In the genomic region with DNA sequence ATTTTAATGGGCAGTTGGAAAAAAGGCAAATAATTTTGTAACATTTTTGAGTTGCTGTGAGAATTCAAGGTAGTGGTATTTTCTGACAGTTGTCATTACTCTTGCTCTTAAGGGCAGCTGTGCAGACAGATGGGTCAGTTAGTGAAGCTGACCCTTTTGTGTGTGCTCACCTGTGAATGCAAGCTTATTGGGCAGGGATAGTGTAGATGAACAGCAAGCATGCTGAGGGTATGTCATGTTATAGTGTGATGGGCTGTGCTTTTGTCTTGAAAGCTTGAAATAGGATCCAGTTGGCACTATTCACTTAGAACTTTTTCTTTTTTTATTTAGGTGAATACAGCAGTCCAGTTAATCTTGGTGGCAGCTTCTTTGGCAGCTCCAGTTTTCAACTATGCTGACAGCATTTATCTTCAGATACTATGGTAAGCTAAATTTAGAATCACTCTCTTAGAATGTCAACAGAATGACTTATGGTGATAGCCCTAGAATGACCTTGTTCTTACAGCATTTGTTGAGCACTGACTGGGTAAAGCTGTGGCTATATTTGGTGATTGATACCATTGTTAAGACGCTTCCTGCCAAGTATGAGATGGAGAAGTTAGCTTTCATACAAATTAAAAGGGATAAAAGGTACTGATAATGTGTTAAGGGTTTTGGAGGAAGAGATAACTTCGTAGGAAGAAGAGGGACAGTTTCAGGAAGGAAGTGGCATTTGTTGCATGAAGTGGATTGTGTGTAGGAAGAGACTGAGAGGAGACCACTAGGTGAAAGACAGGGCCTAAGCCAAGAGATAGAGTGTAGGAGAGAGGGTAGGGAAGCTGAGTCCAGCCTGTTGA, we compare ENCODE assay signal across 13 cellular contexts. TPM values are rescaled to one million over a fixed set of nuclear protein-coding genes. Genes with fewer than 3 reads are reported as not detected.
DNase-seq lines count a peak whose midpoint lies in the region; ATAC-seq, FAIRE-seq and TF ChIP-seq lines count a peak whose summit lies in the region.
"Had no signal": no experiment of that assay in that cellular context is flagged by ENCODE, and none has a peak within 500 bp of the region (broad histone marks: within the 10 kb centered on the region; RNA-seq: fewer than 3 reads in every experiment).

No MANE protein-coding gene starts in this region.

- POLR2A ChIA-PET in A549 (lab: Yijun Ruan, JAX) = interaction anchor here (0.9 kb wide), 1 partner anchor 17 kb away, joined by 3 read pairs; no protein-coding TSS in a partner anchor

- H3K4me1 ChIP-seq in A549 (peaks cover 4% of the 10 kb centered on the region), astrocyte (ENCODE audit: insufficient read depth, low read length) (no peaks in the 10 kb centered on the region)

- peaks cover 9% of the 10 kb centered on the region for H3K79me2 ChIP-seq in astrocyte (ENCODE audit: insufficient read depth, low read length)

- peaks cover 37% of the 10 kb centered on the region for H3K36me3 ChIP-seq in astrocyte (ENCODE audit: insufficient read depth, low read length)

- H3K36me3 Mint-ChIP-seq in astrocyte (ENCODE audit: low read depth, unreplicated experiment) = peaks cover 8% of the 10 kb centered on the region

- FAIRE-seq in A549 (lab: Jason Lieb, UNC) (peak; percentile 23), GM12891 (lab: Jason Lieb, UNC) (no peak), astrocyte (lab: Jason Lieb, UNC) (no peak), islet of Langerhans (lab: Jason Lieb, UNC) (peak; percentile 91), D721Med (lab: Jason Lieb, UNC) (no peak)
- FAIRE-seq: keratinocyte had no signal

- H3K4me1 Mint-ChIP-seq in astrocyte (ENCODE audit: low read depth, unreplicated experiment) = peaks cover 12% of the 10 kb centered on the region

- H3K4me3 Mint-ChIP-seq in astrocyte (ENCODE audit: unreplicated experiment) = no peak overlapping the region

- ATAC-seq in A549 (no peak), GM18858 (IDR thresholded peaks at IDR 0.05; ENCODE audit: unreplicated experiment) (no peak), GM21360 (IDR thresholded peaks at IDR 0.05; ENCODE audit: unreplicated experiment) (no peak)

- no peaks in the 10 kb centered on the region for H3K27me3 ChIP-seq in astrocyte (ENCODE audit: insufficient read depth, low read length)

- no peak overlapping the region for H3K9ac ChIP-seq in astrocyte (ENCODE audit: low read length)

- no peak overlapping the region for H3K27ac Mint-ChIP-seq in astrocyte (ENCODE audit: unreplicated experiment)

- TF ChIP-seq RAD21 in A549 (conservative IDR thresholded peaks at IDR 0.05 in 1 of 2, IDR thresholded peaks at IDR 0.05 in 1 of 2) = no peak

- CTCF ChIA-PET in A549 (lab: Yijun Ruan, JAX) = interaction anchor here (0.6 to 1.5 kb wide), 8 partner anchors 8 to 1863 kb away, joined by 3 to 5 read pairs (median 4); no protein-coding TSS in a partner anchor

- no peak for TF ChIP-seq CTCF in A549 (IDR thresholded peaks at IDR 0.05)
- TF ChIP-seq CTCF in astrocyte (IDR thresholded peaks at IDR 0.05; ENCODE audit: insufficient read depth, low read depth, low read length) = no peak
- no peak for TF ChIP-seq CTCF in D721Med (IDR thresholded peaks at IDR 0.05; ENCODE audit: insufficient read depth, missing control alignments)

- 89% methylated on average over 2 of the region's 2 CpGs for WGBS in A549 (ENCODE audit: missing lambda C conversion rate)

- no peak overlapping the region for H2AFZ ChIP-seq in astrocyte (ENCODE audit: low read depth, low read length)

- H4K20me1 ChIP-seq in astrocyte (ENCODE audit: insufficient read depth, low read length) = peaks cover 48% of the 10 kb centered on the region

- H3K4me3 ChIP-seq in A549 (no peak overlapping the region), astrocyte (ENCODE audit: insufficient read depth, low read depth, low read length) (no peak overlapping the region)

- no peak overlapping the region for H3K4me2 ChIP-seq in A549
- no peak overlapping the region for H3K4me2 ChIP-seq in astrocyte (ENCODE audit: low read length)

- H3K27ac ChIP-seq in A549 = no peak overlapping the region
- no peak overlapping the region for H3K27ac ChIP-seq in astrocyte (ENCODE audit: low read depth, low read length)

- no peaks in the 10 kb centered on the region for H3K9me3 Mint-ChIP-seq in astrocyte (ENCODE audit: unreplicated experiment)
- H3K9me3 Mint-ChIP-seq: CD4-positive, alpha-beta memory T cell had no signal

- no peak for DNase-seq in A549 (ENCODE audit: low read depth in 1 of 2, low spot score in 1 of 2)
- no peak for DNase-seq in GM12891 (ENCODE audit: insufficient read length, low spot score)
- peak; percentile 60 for DNase-seq in astrocyte (ENCODE audit: low read depth)
- DNase-seq in D721Med (ENCODE audit: insufficient read length, low spot score) = no peak
- no peak for DNase-seq in activated effector memory CD4-positive, alpha-beta T cell treated with anti-CD3 and anti-CD28 coated beads, Interleukin-2, amount 50 U/mL, for 16 hours
- DNase-seq: activated naive CD4-positive, alpha-beta T cell treated with anti-CD3 and anti-CD28 coated beads, Interleukin-2, amount 50 U/mL, for 16 hours; CD4-positive, alpha-beta memory T cell; NCI-H1694; retina had no signal

- no peaks in the 10 kb centered on the region for H3K27me3 Mint-ChIP-seq in astrocyte (ENCODE audit: low read depth, unreplicated experiment)
- H3K27me3 Mint-ChIP-seq: CD4-positive, alpha-beta memory T cell had no signal

- H3K9me3 ChIP-seq in A549 (no peaks in the 10 kb centered on the region), astrocyte (ENCODE audit: insufficient read depth, low read depth, low read length) (no peaks in the 10 kb centered on the region)

- TF ChIP-seq POLR2A in A549 (IDR thresholded peaks at IDR 0.05; ENCODE audit: low read length) (no peak), GM12891 (IDR thresholded peaks at IDR 0.05; ENCODE audit: low read depth, low read length) (no peak)

- TF ChIP-seq EP300 in A549 (IDR thresholded peaks at IDR 0.05) = no peak

TF ChIP-seq in A549, 52 proteins besides CTCF, POLR2A, EP300 and RAD21:
- TF ChIP-seq ZC3H11A (IDR thresholded peaks at IDR 0.05) (no peak), JUNB (IDR thresholded peaks at IDR 0.05) (no peak), EHF (CRISPR knock-in tag; IDR thresholded peaks at IDR 0.05) (no peak), TP53 (CRISPR knock-in tag; IDR thresholded peaks at IDR 0.05) (no peak), TFCP2L1 (CRISPR knock-in tag; IDR thresholded peaks at IDR 0.05) (no peak)

TF ChIP-seq in GM12891, 5 proteins besides CTCF, POLR2A, EP300 and RAD21:
- no peak for TF ChIP-seq PAX5 (IDR thresholded peaks at IDR 0.05; ENCODE audit: insufficient read depth, low read length, severe bottlenecking)
- TF ChIP-seq SPI1 (IDR thresholded peaks at IDR 0.05; ENCODE audit: low read depth, low read length) = 0 out of 2 replicates have a peak, but pooled peaks have one; percentile 5
TF ChIP-seq in GM12891: peak in this region for 1.

RNA-seq across cellular contexts. Expression of gene LRRN4, which starts 19.5 kb away (rescaled TPM):
- polyA plus RNA-seq in A549 (2011; rRNA removed) (0.03 TPM in 1 of 2 replicates, not detected in the other), A549 (2017; fragmentation: RNase III; extraction: RNeasy Plus Mini Kit Qiagen cat#74134 plus additional on column Dnase treatment) (0.04 TPM in 2 of 3 replicates, not detected in the other)
- polyA plus RNA-seq in A549 (2012; cell fraction: cytosol; rRNA removed) = 0.04 and 0.06 TPM in 2 replicates
- 0.18 and 0.20 TPM in 2 replicates for polyA plus RNA-seq in A549 (2012; cell fraction: nucleus; rRNA removed)
- polyA minus RNA-seq in A549 (2011; rRNA and poly(A)+ RNA removed) = not detected in 2 replicates
- polyA plus RNA-seq in GM12891 (2012; ENCODE audit: low read depth, missing spikeins) = not detected
- total RNA-seq in astrocyte = 1.0 and 1.1 TPM in 2 replicates
- total RNA-seq: CD4-positive, alpha-beta memory T cell had no signal
- polyA plus RNA-seq: CD4-positive, alpha-beta memory T cell had no signal

RNA-seq across cellular contexts. Expression of gene CRLS1, which starts 28.4 kb away (rescaled TPM):
- polyA plus RNA-seq in A549 (2011; rRNA removed) = 129 and 150 TPM in 2 replicates
- 41.0 and 50.9 TPM in 2 replicates for polyA plus RNA-seq in A549 (2012; cell fraction: cytosol; rRNA removed)
- 22.7 and 33.0 TPM in 2 replicates for polyA plus RNA-seq in A549 (2012; cell fraction: nucleus; rRNA removed)
- 54.8 to 61.0 TPM (median 56.1 TPM) in 3 replicates for polyA plus RNA-seq in A549 (2017; fragmentation: RNase III; extraction: RNeasy Plus Mini Kit Qiagen cat#74134 plus additional on column Dnase treatment)
- 37.6 and 52.7 TPM in 2 replicates for polyA minus RNA-seq in A549 (2011; rRNA and poly(A)+ RNA removed)
- 35.0 TPM for polyA plus RNA-seq in GM12891 (2012; ENCODE audit: low read depth, missing spikeins)
- total RNA-seq in astrocyte = 35.6 and 36.4 TPM in 2 replicates
